In genomic region chr2:150472122-150472899, GRCh38 we compare ENCODE assay signal across 9 cellular contexts. TPM values are rescaled to one million over a fixed set of nuclear protein-coding genes. Genes with fewer than 3 reads are reported as not detected.
A peak's percentile ranks its signal among the peaks of the same experiment; 100 is the strongest.
DNase-seq lines count a peak whose midpoint lies in the region; FAIRE-seq and TF ChIP-seq lines count a peak whose summit lies in the region.
"Had no signal": no experiment of that assay in that cellular context is flagged by ENCODE, and none has a peak within 500 bp of the region (broad histone marks: within the 10 kb centered on the region; RNA-seq: fewer than 3 reads in every experiment).

No MANE protein-coding gene starts in this region.

- H3K4me3 ChIP-seq in coronary artery = no peak overlapping the region
- H3K4me3 ChIP-seq in Karpas-422 (ENCODE audit: low read length) = no peak overlapping the region
- H3K4me3 ChIP-seq: K562 had no signal

- DNase-seq in HT1080 (ENCODE audit: low read depth) (peak; percentile 79), coronary artery (ENCODE audit: low spot score) (no peak), myocyte (ENCODE audit: low read depth) (peak; percentile 88), Karpas-422 (no peak), endothelial cell (ENCODE audit: low spot score) (no peak), SHP77 treated with DMSO at 0.1 percent for 48 hours (lab: John Stamatoyannopoulos, UW) (no peak)
- no peak for DNase-seq in central memory CD4-positive, alpha-beta T cell

- H3K4me1 ChIP-seq in Karpas-422 (ENCODE audit: low read length) = no peaks in the 10 kb centered on the region

- no peaks in the 10 kb centered on the region for H4K20me1 ChIP-seq in Karpas-422 (ENCODE audit: insufficient read depth, low read depth, low read length)

- no peaks in the 10 kb centered on the region for H3K9me2 ChIP-seq in Karpas-422 (replicated peaks; ENCODE audit: insufficient read depth, low read length)

- no peak for TF ChIP-seq CTCF in coronary artery (IDR thresholded peaks at IDR 0.05)
- no peak for TF ChIP-seq CTCF in endothelial cell (IDR thresholded peaks at IDR 0.05; ENCODE audit: unreplicated experiment)

- no peak overlapping the region for H3K4me3 Mint-ChIP-seq in endothelial cell (ENCODE audit: unreplicated experiment)

- H2AFZ ChIP-seq in Karpas-422 (ENCODE audit: low read length) = no peak overlapping the region

- no peaks in the 10 kb centered on the region for H3K36me3 ChIP-seq in Karpas-422 (ENCODE audit: insufficient read depth, low read length)

- no peak overlapping the region for H3K27ac Mint-ChIP-seq in endothelial cell (ENCODE audit: unreplicated experiment)

- FAIRE-seq in G401.6 (lab: Jason Lieb, UNC) = peak; percentile 93
- FAIRE-seq: K562 had no signal

- no peaks in the 10 kb centered on the region for H3K79me2 ChIP-seq in Karpas-422 (ENCODE audit: low read length)

- H3K4me1 Mint-ChIP-seq in endothelial cell (ENCODE audit: unreplicated experiment) = peaks cover 11% of the 10 kb centered on the region

- no peak overlapping the region for H3K9ac ChIP-seq in Karpas-422 (ENCODE audit: low read length)

- no peaks in the 10 kb centered on the region for H3K9me3 Mint-ChIP-seq in endothelial cell (ENCODE audit: unreplicated experiment)

- H3K27me3 Mint-ChIP-seq in endothelial cell (ENCODE audit: unreplicated experiment) = no peaks in the 10 kb centered on the region

- H3K27ac ChIP-seq in coronary artery (peak overlapping the region; percentile 36 to 78), Karpas-422 (ENCODE audit: low read length) (no peak overlapping the region)

- H3K27me3 ChIP-seq in Karpas-422 (ENCODE audit: low read length) = no peaks in the 10 kb centered on the region

- H3K36me3 Mint-ChIP-seq in endothelial cell (ENCODE audit: low read depth, unreplicated experiment) = no peaks in the 10 kb centered on the region

- H3K4me2 ChIP-seq in Karpas-422 (ENCODE audit: low read depth, low read length, poor library complexity, severe bottlenecking) = no peak overlapping the region

- no peaks in the 10 kb centered on the region for H3K9me3 ChIP-seq in Karpas-422 (ENCODE audit: low read length)

RNA-seq across cellular contexts. Expression of gene RND3, which starts 15.2 kb away (rescaled TPM):
- 44.9 and 62.6 TPM in 2 replicates for total RNA-seq in HT1080 (2014; rRNA removed; shearing (Covaris generic))
- 45.3 and 53.9 TPM in 2 replicates for polyA plus RNA-seq in HT1080 (2015; cell fraction: cytosol; rRNA removed)
- 76.2 and 83.6 TPM in 2 replicates for polyA plus RNA-seq in HT1080 (2015; cell fraction: nucleus; rRNA removed)
- total RNA-seq in myocyte (68.6 and 88.8 TPM in 2 replicates), endothelial cell (ENCODE audit: unreplicated experiment) (2.9 TPM)
- polyA plus RNA-seq in myocyte (2012) = 45.2 TPM
- total RNA-seq in Karpas-422 (2014; rRNA removed; shearing (Covaris generic); ENCODE audit: low replicate concordance) = not detected in 2 replicates

Comparison
In these comparisons a context has a peak if more than half of its experiments do, and no peak if none do; other contexts are left out.
1. DNase-seq: peak in HT1080 (single experiment) and myocyte (single experiment); none in coronary artery (single experiment), Karpas-422 (single experiment), endothelial cell (single experiment), central memory CD4-positive, alpha-beta T cell (single experiment) and SHP77 treated with DMSO at 0.1 percent for 48 hours (single experiment).
2. RNA of gene RND3, which starts 15.2 kb away (total RNA-seq): 68.6 to 88.8 TPM in myocyte and 44.9 to 62.6 TPM in HT1080; 2.9 TPM in endothelial cell (single experiment) and not detected in Karpas-422; every median in the first group is over 10 times any median in the second.